ENCODE assay signal across 30 cellular contexts in the genomic region with DNA sequence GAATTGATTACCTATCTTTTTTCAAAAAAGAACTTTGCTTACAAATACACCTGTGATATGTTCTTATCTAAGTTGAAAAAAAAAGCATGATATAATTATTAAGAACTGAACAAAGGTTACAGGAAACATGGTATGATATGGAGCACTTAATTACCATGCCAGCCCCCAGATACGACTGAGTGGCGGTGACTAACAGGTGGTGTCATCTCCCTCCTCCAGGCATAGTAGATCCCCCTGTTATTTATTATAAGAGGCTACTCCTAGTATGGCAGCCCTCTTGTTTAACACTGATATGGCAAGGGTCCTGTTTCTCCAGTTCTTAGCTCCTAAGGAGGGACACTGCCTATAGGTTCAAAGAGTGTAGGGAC. TPM values are rescaled to one million over a fixed set of nuclear protein-coding genes. Genes with fewer than 3 reads are reported as not detected.
DNase-seq lines count a peak whose midpoint lies in the region; ATAC-seq and TF ChIP-seq lines count a peak whose summit lies in the region.
"Had no signal": no experiment of that assay in that cellular context is flagged by ENCODE, and none has a peak within 500 bp of the region (broad histone marks: within the 10 kb centered on the region; RNA-seq: fewer than 3 reads in every experiment).

No MANE protein-coding gene starts in this region.

- intact Hi-C loops in MCF 10A (cut with micrococcal nuclease), result no loop called here

- H3K4me2 ChIP-seq in GM23248 (ENCODE audit: unreplicated experiment) (peak overlapping the region; percentile 77), skeletal muscle satellite cell (ENCODE audit: low read length) (peak overlapping the region; percentile 38)

- TF ChIP-seq CTCF in foreskin keratinocyte (conservative IDR thresholded peaks at IDR 0.05) (no peak), MCF 10A (IDR thresholded peaks at IDR 0.05; ENCODE audit: unreplicated experiment) (no peak)

- no peak overlapping the region for H3K27ac Mint-ChIP-seq in MCF 10A (ENCODE audit: low read depth, unreplicated experiment)
- H3K27ac Mint-ChIP-seq: activated CD4-positive, alpha-beta T cell treated with anti-CD3 and anti-CD28 coated beads, Interleukin-2, amount 10 ng/mL, durations not matched to agents 7 days and 5 days; activated naive CD8-positive, alpha-beta T cell treated with anti-CD3 and anti-CD28 coated beads, Interleukin-2, amount 50 U/mL, for 24 hours; activated T-cell treated with anti-CD3 and anti-CD28 coated beads, Interleukin-2, amount 50 U/mL, for 24 hours; CD4-positive, alpha-beta T cell; H9; stimulated activated naive CD8-positive, alpha-beta T cell treated with anti-CD3 and anti-CD28 coated beads, Interleukin-15, Interleukin-2, amounts not matched to agents 100 ng/mL and 50 ng/mL, for 24 hours; T-helper 2 cell treated with Interferon-gamma antibody and Interleukin-4, amounts not matched to agents 5 μg/mL and 100 μg/mL, for 36 hours had no signal

- BruUV-seq in MCF 10A (replicated peaks; lab: Mats Ljungman, UMichigan), result no TSS peak

- H3K4me3 ChIP-seq in GM23248 (no peak overlapping the region), SJCRH30 (no peak overlapping the region), skeletal muscle satellite cell (ENCODE audit: low read length) (no peak overlapping the region)
- H3K4me3 ChIP-seq: dorsolateral prefrontal cortex, heart left ventricle, lung, thoracic aorta had no signal

- H3K9me3 Mint-ChIP-seq in MCF 10A (ENCODE audit: unreplicated experiment), result no peaks in the 10 kb centered on the region
- H3K9me3 Mint-ChIP-seq: activated CD4-positive, alpha-beta T cell treated with anti-CD3 and anti-CD28 coated beads, Interleukin-2, amount 10 ng/mL, durations not matched to agents 7 days and 5 days; activated naive CD8-positive, alpha-beta T cell treated with anti-CD3 and anti-CD28 coated beads, Interleukin-2, amount 50 U/mL, for 24 hours; activated T-cell treated with anti-CD3 and anti-CD28 coated beads, Interleukin-2, amount 50 U/mL, for 24 hours; CD4-positive, alpha-beta T cell; stimulated activated naive CD8-positive, alpha-beta T cell treated with anti-CD3 and anti-CD28 coated beads, Interleukin-15, Interleukin-2, amounts not matched to agents 100 ng/mL and 50 ng/mL, for 24 hours; T-helper 2 cell treated with Interferon-gamma antibody and Interleukin-4, amounts not matched to agents 5 μg/mL and 100 μg/mL, for 36 hours had no signal

- H2AFZ ChIP-seq in GM23248, result 0 out of 2 replicates have a peak overlapping the region, but pooled peaks have one; percentile 23

- H3K9me2 ChIP-seq in GM23248 (ENCODE audit: insufficient read depth), result no peaks in the 10 kb centered on the region

- H3K27ac ChIP-seq in GM23248, result peak overlapping the region; percentile 76
- H3K27ac ChIP-seq in SJCRH30, result no peak overlapping the region
- H3K27ac ChIP-seq in foreskin keratinocyte, result no peak overlapping the region
- H3K27ac ChIP-seq: dorsolateral prefrontal cortex, heart left ventricle, thoracic aorta, WERI-Rb-1 had no signal

- DNase-seq in GM23248 (no peak), SJCRH30 (peak; percentile 22 to 52), foreskin keratinocyte (no peak), NCI-H2196 (lab: John Stamatoyannopoulos, UW; ENCODE audit: unreplicated experiment) (no peak), MCF 10A (ENCODE audit: unreplicated experiment) (no peak)
- no peak for DNase-seq in stimulated activated CD4-positive, alpha-beta T cell treated with anti-CD3 and anti-CD28 coated beads, Interleukin-4, amount 100 ng/mL, for 24 hours
- DNase-seq: activated CD4-positive, alpha-beta T cell treated with anti-CD3 and anti-CD28 coated beads, Interleukin-2, amount 10 ng/mL, durations not matched to agents 7 days and 5 days; activated gamma-delta T cell treated with Interleukin-2 at 50 U/mL for 16 hours; activated naive CD8-positive, alpha-beta T cell treated with anti-CD3 and anti-CD28 coated beads, Interleukin-2, amount 50 U/mL, for 24 hours; activated T-cell treated with anti-CD3 and anti-CD28 coated beads, Interleukin-2, amount 50 U/mL, for 24 hours; CD4-positive, alpha-beta T cell; dorsolateral prefrontal cortex; H9; heart left ventricle; KG1; NCI-H1436; NCI-H2107; NCI-H446 treated with DMSO at 0.1 percent for 48 hours; posterior cingulate gyrus; WERI-Rb-1 had no signal

- no peaks in the 10 kb centered on the region for H3K79me2 ChIP-seq in GM23248 (ENCODE audit: insufficient read depth)

- H3K4me1 Mint-ChIP-seq in MCF 10A (ENCODE audit: insufficient read depth, unreplicated experiment), result peaks cover 19% of the 10 kb centered on the region
- H3K4me1 Mint-ChIP-seq: activated CD4-positive, alpha-beta T cell treated with anti-CD3 and anti-CD28 coated beads, Interleukin-2, amount 10 ng/mL, durations not matched to agents 7 days and 5 days had no signal

- POLR2A ChIA-PET in MCF 10A (lab: Yijun Ruan, JAX), result interaction anchor here (1.2 kb wide), 1 partner anchor 27 kb away, joined by 4 read pairs; no protein-coding TSS in a partner anchor

- no peaks in the 10 kb centered on the region for H3K9me3 ChIP-seq in GM23248 (ENCODE audit: low read depth)
- H3K9me3 ChIP-seq in SJCRH30 (replicated peaks), result no peaks in the 10 kb centered on the region
- H3K9me3 ChIP-seq in skeletal muscle satellite cell (replicated peaks; ENCODE audit: low read length), result no peaks in the 10 kb centered on the region
- H3K9me3 ChIP-seq: heart left ventricle, thoracic aorta had no signal

- peak; percentile 20 for ATAC-seq in foreskin keratinocyte
- ATAC-seq: activated naive CD8-positive, alpha-beta T cell treated with anti-CD3 and anti-CD28 coated beads, Interleukin-2, amount 50 U/mL, for 24 hours; heart left ventricle; sciatic nerve had no signal

- CTCF ChIA-PET in MCF 10A (lab: Yijun Ruan, JAX), result no interaction called here

- in situ Hi-C loops in GM23248 (cut with MboI), result no loop called here

- H3K27me3 ChIP-seq in GM23248 (replicated peaks; ENCODE audit: insufficient read depth), result no peaks in the 10 kb centered on the region
- no peaks in the 10 kb centered on the region for H3K27me3 ChIP-seq in SJCRH30
- no peaks in the 10 kb centered on the region for H3K27me3 ChIP-seq in foreskin keratinocyte
- H3K27me3 ChIP-seq in skeletal muscle satellite cell (ENCODE audit: control insufficient read depth, insufficient read depth, low read length), result no peaks in the 10 kb centered on the region
- H3K27me3 ChIP-seq: heart left ventricle had no signal

- no peaks in the 10 kb centered on the region for H3K27me3 Mint-ChIP-seq in MCF 10A (ENCODE audit: insufficient read depth, unreplicated experiment)
- H3K27me3 Mint-ChIP-seq: activated naive CD8-positive, alpha-beta T cell treated with anti-CD3 and anti-CD28 coated beads, Interleukin-2, amount 50 U/mL, for 24 hours had no signal

- WGBS in GM23248 (ENCODE audit: low coverage in 1 of 2, low lambda C conversion rate in 2 of 2, missing lambda C conversion rate in 2 of 2), 2 experiments, result 47 to 57% methylated on average over 2 of the region's 2 CpGs

- peaks cover 30% of the 10 kb centered on the region for H3F3A ChIP-seq in GM23248 (ENCODE audit: insufficient read depth)

- no peaks in the 10 kb centered on the region for H3K36me3 ChIP-seq in GM23248 (ENCODE audit: low read depth)
- no peaks in the 10 kb centered on the region for H3K36me3 ChIP-seq in SJCRH30
- no peaks in the 10 kb centered on the region for H3K36me3 ChIP-seq in skeletal muscle satellite cell (ENCODE audit: insufficient read depth, low read length)
- H3K36me3 ChIP-seq: heart left ventricle, thoracic aorta, WERI-Rb-1 had no signal

- H3K4me1 ChIP-seq in GM23248 (ENCODE audit: insufficient read depth) (peaks cover 47% of the 10 kb centered on the region), SJCRH30 (peaks cover 13% of the 10 kb centered on the region), foreskin keratinocyte (peaks cover 8% of the 10 kb centered on the region), skeletal muscle satellite cell (ENCODE audit: control insufficient read depth, insufficient read depth, low read length) (peaks cover 38% of the 10 kb centered on the region)

- peak overlapping the region; percentile 34 for H3K9ac ChIP-seq in GM23248
- H3K9ac ChIP-seq in skeletal muscle satellite cell (ENCODE audit: low read depth, low read length), result peak overlapping the region; percentile 31

- H3K4me3 Mint-ChIP-seq in MCF 10A (ENCODE audit: unreplicated experiment), result no peak overlapping the region
- H3K4me3 Mint-ChIP-seq: activated CD4-positive, alpha-beta T cell treated with anti-CD3 and anti-CD28 coated beads, Interleukin-2, amount 10 ng/mL, durations not matched to agents 7 days and 5 days; activated naive CD8-positive, alpha-beta T cell treated with anti-CD3 and anti-CD28 coated beads, Interleukin-2, amount 50 U/mL, for 24 hours; activated T-cell treated with anti-CD3 and anti-CD28 coated beads, Interleukin-2, amount 50 U/mL, for 24 hours; CD4-positive, alpha-beta T cell; H9; stimulated activated naive CD8-positive, alpha-beta T cell treated with anti-CD3 and anti-CD28 coated beads, Interleukin-15, Interleukin-2, amounts not matched to agents 100 ng/mL and 50 ng/mL, for 24 hours; T-helper 2 cell treated with Interferon-gamma antibody and Interleukin-4, amounts not matched to agents 5 μg/mL and 100 μg/mL, for 36 hours had no signal

- H3K36me3 Mint-ChIP-seq in MCF 10A (ENCODE audit: insufficient read depth, unreplicated experiment), result no peaks in the 10 kb centered on the region

- no peaks in the 10 kb centered on the region for H4K20me1 ChIP-seq in GM23248 (ENCODE audit: insufficient read depth)

RNA-seq across cellular contexts. Expression of a gene that starts 31.0 kb away (rescaled TPM):
- total RNA-seq in GM23248 (2014; rRNA removed; shearing (Covaris generic)), result 0.97 TPM in 1 of 2 replicates, not detected in the other
- polyA plus RNA-seq in GM23248 (2016; fragmentation: Nextera tagmentation; extraction: Ambion mirVana) (0.48 and 0.96 TPM in 2 replicates), foreskin keratinocyte (not detected in 2 replicates)
- total RNA-seq in SJCRH30 (2014; rRNA removed; shearing (Covaris generic)), result not detected in 2 replicates
- total RNA-seq in foreskin keratinocyte (not detected in 2 replicates), MCF 10A (2022) (not detected in 2 replicates)
- not detected in 2 replicates for total RNA-seq in skeletal muscle satellite cell (2012; rRNA removed)
- total RNA-seq: activated CD4-positive, alpha-beta T cell treated with anti-CD3 and anti-CD28 coated beads, Interleukin-2, amount 10 ng/mL, durations not matched to agents 7 days and 5 days; CD4-positive, alpha-beta T cell; dorsolateral prefrontal cortex; endothelial cell of umbilical vein; H9; heart left ventricle; kidney epithelial cell; OCI-LY7; sciatic nerve; thoracic aorta had no signal
- polyA plus RNA-seq: endothelial cell of umbilical vein, heart left ventricle, neural cell had no signal

Comparison
In these comparisons a context has a peak if more than half of its experiments do, and no peak if none do; other contexts are left out.
1. DNase-seq: peak in SJCRH30 (2 of 2); none in GM23248 (single experiment), foreskin keratinocyte (0 of 2), NCI-H2196 (single experiment), MCF 10A (single experiment) and stimulated activated CD4-positive, alpha-beta T cell treated with anti-CD3 and anti-CD28 coated beads, Interleukin-4, amount 100 ng/mL, for 24 hours (single experiment).